ENCODE assay signal across 8 cellular contexts in the genomic region with DNA sequence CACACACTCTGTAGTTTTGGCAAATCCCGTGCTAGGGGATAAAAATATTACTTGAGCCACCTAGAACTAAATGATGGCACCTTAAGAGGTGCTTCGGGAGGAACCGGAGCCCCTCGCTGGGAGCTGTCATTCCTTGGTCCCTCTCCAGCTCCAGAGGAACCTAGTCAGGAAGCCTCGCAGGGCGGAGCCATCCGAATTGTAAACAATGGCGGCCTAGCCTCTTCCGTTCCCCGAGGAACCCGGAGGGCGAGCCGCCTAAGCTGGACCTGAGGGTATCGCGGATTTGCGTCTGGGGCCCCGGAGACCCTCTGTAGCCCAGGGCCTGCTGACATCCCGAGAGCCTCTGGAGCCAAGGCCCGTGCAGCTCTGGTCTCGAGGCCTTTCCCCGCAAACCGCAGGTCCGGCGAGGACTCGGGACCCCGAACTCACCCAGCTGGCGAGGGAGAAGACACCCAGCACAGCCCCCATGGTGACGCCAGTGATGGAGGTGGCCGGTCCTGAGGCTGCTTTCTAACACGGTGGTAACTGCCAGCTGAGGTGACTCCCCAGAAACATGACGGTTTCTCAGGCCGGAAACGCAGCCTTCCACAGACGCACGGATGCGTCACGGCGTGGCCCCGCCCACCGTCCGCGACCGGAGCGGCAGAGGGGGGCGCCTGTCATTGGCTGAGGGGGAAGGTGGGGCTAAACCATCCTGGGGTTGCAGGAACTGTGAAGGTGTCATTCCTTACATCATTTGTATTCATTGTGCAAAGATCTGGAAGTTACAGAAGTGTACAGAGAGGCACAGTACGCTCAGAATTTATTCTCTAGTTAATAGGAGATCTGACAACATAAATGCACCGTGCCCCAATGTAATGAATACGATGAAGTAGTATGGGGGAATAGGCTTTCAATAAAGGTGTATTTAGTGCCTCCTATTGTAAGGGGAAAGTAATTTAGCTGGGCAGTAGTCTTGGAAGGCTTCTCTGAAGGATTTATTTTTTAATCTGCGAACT. TPM values are rescaled to one million over a fixed set of nuclear protein-coding genes. Genes with fewer than 3 reads are reported as not detected.
A peak's percentile ranks its signal among the peaks of the same experiment; 100 is the strongest.
DNase-seq lines count a peak whose midpoint lies in the region; ATAC-seq, FAIRE-seq and TF ChIP-seq lines count a peak whose summit lies in the region.

TSS of gene SERINC3 (minus strand) at position 587 of the 998 bp plus-strand sequence. CDS start at position 468, 119 bp downstream.

- TF ChIP-seq EP300 in HepG2 (IDR thresholded peaks at IDR 0.05; ENCODE audit: low read depth in 2 of 2, low read length in 2 of 2) (no peak; a peak in 2 of 4 replicates), HepG2 (CRISPR knock-in tag; IDR thresholded peaks at IDR 0.05; ENCODE audit: borderline replicate concordance) (peak; percentile 63; the same call in 1 of the 2 replicates)

- peaks cover 33% of the 10 kb centered on the region for H4K20me1 ChIP-seq in HepG2 (ENCODE audit: insufficient read depth, low read length)

- peak within 1 kb of the TSS; percentile 96 for H3K9ac ChIP-seq in HepG2 (ENCODE audit: insufficient read depth, low read depth, low read length)

- peak; percentile 99 for DNase-seq in CD1c-positive myeloid dendritic cell (ENCODE audit: extremely low spot score)
- peak; percentile 96 for DNase-seq in NCI-H82 (lab: John Stamatoyannopoulos, UW)
- peak; percentile 97 for DNase-seq in activated CD4-positive, alpha-beta T cell treated with anti-CD3 and anti-CD28 coated beads, Interleukin-2, amount 50 U/mL, for 48 hours
- DNase-seq in dermis blood vessel endothelial cell = peak; percentile 97
- peak; percentile 94 for DNase-seq in HepG2 (ENCODE audit: low spot score)
- peak; percentile 96 for DNase-seq in stimulated activated CD4-positive, alpha-beta T cell treated with anti-CD3 and anti-CD28 coated beads, Interleukin-4, amount 100 ng/mL, for 1 hour

- H3K27ac ChIP-seq in HepG2 (ENCODE audit: extremely low read length, insufficient read depth, low read length) = peak within 1 kb of the TSS; percentile 84

- peaks cover 0 to 7% of the 10 kb centered on the region in 2 experiments; a peak in 1 of 5 replicates for H3K27me3 ChIP-seq in HepG2 (ENCODE audit: control insufficient read depth in 1 of 2, insufficient read depth in 2 of 2, low read length in 2 of 2)

- peaks cover 77% of the 10 kb centered on the region for H3K4me1 ChIP-seq in HepG2 (ENCODE audit: insufficient read depth, low read length)

- BruUV-seq in HepG2 (replicated peaks; lab: Mats Ljungman, UMichigan) = TSS peak; percentile 69

- POLR2A ChIA-PET in HepG2 (lab: Yijun Ruan, JAX) = interaction anchor here (0.6 to 2.4 kb wide), 22 partner anchors 7 to 1065 kb away, joined by 3 to 24 read pairs (median 4); partner anchors contain the start of genes FITM2, HNF4A, OSER1 and TTPAL

- peak; percentile 79 to 94 for TF ChIP-seq POLR2A in HepG2 (IDR thresholded peaks at IDR 0.05; ENCODE audit: insufficient read depth in 1 of 2, low read depth in 2 of 2, low read length in 2 of 2)

- under 1% methylated on average over 44 of the region's 49 CpGs for WGBS in HepG2 (ENCODE audit: low lambda C conversion rate)

- peak within 1 kb of the TSS; percentile 94 for H3K4me2 ChIP-seq in HepG2 (ENCODE audit: low read depth, low read length)

- peak; percentile 56 for TF ChIP-seq RAD21 in HepG2 (CRISPR knock-in tag; IDR thresholded peaks at IDR 0.05)

- H2AFZ ChIP-seq in HepG2 (ENCODE audit: low read length) = peak within 1 kb of the TSS; percentile 65

- H3K9me3 ChIP-seq in HepG2 (ENCODE audit: low read length) = no peaks in the 10 kb centered on the region

- ATAC-seq in GM19397 (IDR thresholded peaks at IDR 0.05; ENCODE audit: unreplicated experiment) (peak; percentile 96), HG03571 (IDR thresholded peaks at IDR 0.05; ENCODE audit: unreplicated experiment) (peak; percentile 98), HepG2 (peak; percentile 99)

- FAIRE-seq in HepG2 (lab: Jason Lieb, UNC) = peak; percentile 94

- peaks cover 49% of the 10 kb centered on the region for H3K79me2 ChIP-seq in HepG2 (ENCODE audit: insufficient read depth, low read length)

- no peaks in the 10 kb centered on the region; a peak in 2 of 5 replicates for H3K36me3 ChIP-seq in HepG2 (replicated peaks in 1 of 2; ENCODE audit: control insufficient read depth in 1 of 2, insufficient read depth in 2 of 2, low read length in 2 of 2)

- CTCF ChIA-PET in HepG2 (lab: Yijun Ruan, JAX; ENCODE audit: low intra/inter-chr PET ratio, low total read pairs) = interaction anchor here (0.7 to 1.9 kb wide), 2 partner anchors 46 to 88 kb away, joined by 3 to 8 read pairs; partner anchors contain the start of gene TTPAL

- intact Hi-C loops in HepG2 (cut with micrococcal nuclease; ENCODE audit: unreplicated experiment) = loop anchor here (2.0 to 5.0 kb wide), 2 partner anchors 47 to 91 kb away; partner anchors contain the start of gene TTPAL

- peak within 1 kb of the TSS; percentile 85 to 96 (median 89) for H3K4me3 ChIP-seq in HepG2 (replicated peaks in 1 of 3; ENCODE audit: insufficient read depth in 1 of 3, low read depth in 2 of 3, low read length in 3 of 3)

- peak; percentile 6 for TF ChIP-seq CTCF in HepG2 (CRISPR knock-in tag; IDR thresholded peaks at IDR 0.05)

- in situ Hi-C loops in HepG2 (cut with HindIII; ENCODE audit: extremely low pct_ligation_motif_present, low pct_unique_long_range_greater_than_20kb) = no loop called here

TF ChIP-seq in HepG2, 621 proteins besides CTCF, POLR2A, EP300 and RAD21 (continues in another document):
- TF ChIP-seq SNRNP70 (IDR thresholded peaks at IDR 0.05; ENCODE audit: low read depth, low read length) (no peak), ZNF350 (CRISPR knock-in tag; IDR thresholded peaks at IDR 0.05; ENCODE audit: borderline replicate concordance, low read depth) (peak; percentile 98), PAXIP1 (CRISPR knock-in tag; conservative IDR thresholded peaks at IDR 0.05) (peak; percentile 73), SMARCC2 (IDR thresholded peaks at IDR 0.05) (no peak), ZNF614 (CRISPR knock-in tag; IDR thresholded peaks at IDR 0.05; ENCODE audit: borderline replicate concordance) (peak; percentile 60), FOXM1 (CRISPR knock-in tag; IDR thresholded peaks at IDR 0.05) (no peak), SCMH1 (CRISPR knock-in tag; IDR thresholded peaks at IDR 0.05; ENCODE audit: borderline replicate concordance) (no peak)
- TF ChIP-seq, protein P1, sequence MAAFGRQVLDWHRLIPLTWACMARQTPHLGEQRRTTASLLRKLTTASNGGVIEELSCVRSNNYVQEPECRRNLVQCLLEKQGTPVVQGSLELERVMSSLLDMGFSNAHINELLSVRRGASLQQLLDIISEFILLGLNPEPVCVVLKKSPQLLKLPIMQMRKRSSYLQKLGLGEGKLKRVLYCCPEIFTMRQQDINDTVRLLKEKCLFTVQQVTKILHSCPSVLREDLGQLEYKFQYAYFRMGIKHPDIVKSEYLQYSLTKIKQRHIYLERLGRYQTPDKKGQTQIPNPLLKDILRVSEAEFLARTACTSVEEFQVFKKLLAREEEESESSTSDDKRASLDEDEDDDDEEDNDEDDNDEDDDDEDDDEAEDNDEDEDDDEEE (CRISPR knock-in tag; IDR thresholded peaks at IDR 0.05) = peak; percentile 98; the same call in 1 of the 2 replicates

RNA-seq across cellular contexts. Expression of gene SERINC3, which starts in this region (rescaled TPM):
- total RNA-seq in dermis blood vessel endothelial cell (108 and 110 TPM in 2 replicates), HepG2 (2016; rRNA removed; fragmentation: Illumina TruSeq; extraction: Trizol) (53.5 and 82.0 TPM in 2 replicates)
- 18.2 and 23.6 TPM in 2 replicates for total RNA-seq in HepG2 (2016; cell fraction: cytosol; rRNA removed; fragmentation: Illumina TruSeq; extraction: Trizol; ENCODE audit: low read depth)
- total RNA-seq in HepG2 (2016; cell fraction: insoluble cytoplasmic fraction; rRNA removed; fragmentation: Illumina TruSeq; extraction: Trizol) = 60.4 and 86.2 TPM in 2 replicates
- 40.1 and 41.9 TPM in 2 replicates for total RNA-seq in HepG2 (2016; cell fraction: membrane; rRNA removed; fragmentation: Illumina TruSeq; extraction: Trizol)
- 61.2 and 69.4 TPM in 2 replicates for total RNA-seq in HepG2 (2016; cell fraction: nucleus; rRNA removed; fragmentation: Illumina TruSeq; extraction: Trizol)
- 208 and 226 TPM in 2 replicates for polyA plus RNA-seq in HepG2 (2011; rRNA removed)
- 233 and 277 TPM in 2 replicates for polyA plus RNA-seq in HepG2 (2011; cell fraction: cytosol; rRNA removed)
- 99.3 and 112 TPM in 2 replicates for polyA plus RNA-seq in HepG2 (2011; cell fraction: nucleus; rRNA removed)
- 113 and 127 TPM in 2 replicates for polyA plus RNA-seq in HepG2 (2012)
- 14.1 and 17.6 TPM in 2 replicates for polyA plus RNA-seq in HepG2 (2016; cell fraction: cytosol; fragmentation: Illumina TruSeq; extraction: Trizol; ENCODE audit: low read depth)
- 45.2 and 48.0 TPM in 2 replicates for polyA plus RNA-seq in HepG2 (2016; cell fraction: insoluble cytoplasmic fraction; fragmentation: Illumina TruSeq; extraction: Trizol; ENCODE audit: low read depth)
- polyA plus RNA-seq in HepG2 (2016; cell fraction: membrane; fragmentation: Illumina TruSeq; extraction: Trizol; ENCODE audit: low read depth) = 24.9 and 28.0 TPM in 2 replicates
- polyA plus RNA-seq in HepG2 (2016; cell fraction: nucleus; fragmentation: Illumina TruSeq; extraction: Trizol; ENCODE audit: insufficient read depth, low read depth) = 80.9 and 84.6 TPM in 2 replicates
- polyA minus RNA-seq in HepG2 (2011; rRNA and poly(A)+ RNA removed; ENCODE audit: low replicate concordance) = 441 and 695 TPM in 2 replicates
- 196 and 254 TPM in 2 replicates for polyA minus RNA-seq in HepG2 (2011; cell fraction: cytosol; rRNA and poly(A)+ RNA removed)
- 98.0 and 139 TPM in 2 replicates for polyA minus RNA-seq in HepG2 (2011; cell fraction: nucleus; rRNA and poly(A)+ RNA removed)

Comparison
In these comparisons a context has a peak if more than half of its experiments do, and no peak if none do; other contexts are left out.
1. Peak in every context shown above with its lines: DNase-seq, ATAC-seq, H3K4me3 ChIP-seq and H3K27ac ChIP-seq.